In the genomic region with DNA sequence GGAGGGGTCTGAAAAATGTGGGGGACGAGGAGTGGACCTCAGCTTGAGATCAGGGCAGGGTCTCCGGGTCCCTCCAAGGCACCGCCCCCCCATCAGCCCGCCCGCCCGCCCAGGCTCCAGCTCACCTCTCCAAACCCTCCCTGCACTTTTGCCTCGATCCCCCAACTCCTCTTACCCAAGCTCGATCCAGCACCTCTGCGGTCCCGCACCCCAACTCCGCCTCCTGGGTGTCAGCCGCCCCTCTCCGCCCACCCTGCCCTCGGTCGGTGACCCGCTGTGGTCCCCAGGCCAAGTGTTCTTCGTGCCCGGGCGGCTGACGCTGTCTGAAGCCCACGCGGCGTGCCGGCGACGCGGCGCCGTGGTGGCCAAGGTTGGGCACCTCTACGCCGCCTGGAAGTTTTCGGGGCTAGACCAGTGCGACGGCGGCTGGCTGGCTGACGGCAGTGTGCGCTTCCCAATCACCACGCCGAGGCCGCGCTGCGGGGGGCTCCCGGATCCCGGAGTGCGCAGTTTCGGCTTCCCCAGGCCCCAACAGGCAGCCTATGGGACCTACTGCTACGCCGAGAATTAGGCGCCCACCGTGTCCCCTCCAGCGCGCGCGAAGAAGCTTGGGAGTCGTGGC, we compare ENCODE assay signal across 9 cellular contexts. TPM values are rescaled to one million over a fixed set of nuclear protein-coding genes. Genes with fewer than 3 reads are reported as not detected.
A peak's percentile ranks its signal among the peaks of the same experiment; 100 is the strongest.
DNase-seq lines count a peak whose midpoint lies in the region; ATAC-seq and TF ChIP-seq lines count a peak whose summit lies in the region.
"Had no signal": no experiment of that assay in that cellular context is flagged by ENCODE, and none has a peak within 500 bp of the region (broad histone marks: within the 10 kb centered on the region; RNA-seq: fewer than 3 reads in every experiment).

No MANE protein-coding gene starts in this region.

- no peaks in the 10 kb centered on the region for H3K9me3 Mint-ChIP-seq in activated T-cell treated with anti-CD3 and anti-CD28 coated beads, Interleukin-2, amount 50 U/mL, for 72 hours

- no peak overlapping the region for H3K27ac Mint-ChIP-seq in activated T-cell treated with anti-CD3 and anti-CD28 coated beads, Interleukin-2, amount 50 U/mL, for 72 hours

- H3K4me1 ChIP-seq in iPS DF 6.9 (ENCODE audit: control insufficient read depth, insufficient read depth, low read length) (peaks cover 7% of the 10 kb centered on the region), spleen (peaks cover 24 to 33% (median 28%) of the 10 kb centered on the region in 6 donors)

- peak; percentile 23 to 35 for ATAC-seq in activated T-cell treated with anti-CD3 and anti-CD28 coated beads, Interleukin-2, amount 50 U/mL, for 72 hours (replicated peaks in 1 of 2)
- no peak for ATAC-seq in GM19023 (IDR thresholded peaks at IDR 0.05; ENCODE audit: unreplicated experiment)

- H3K4me3 ChIP-seq in iPS DF 6.9 (ENCODE audit: low read length) (peak overlapping the region; percentile 38; the same call in 1 of the 2 replicates), spleen (peak overlapping the region; percentile 29 to 71 (median 38))

- no peaks in the 10 kb centered on the region for H3K36me3 Mint-ChIP-seq in activated T-cell treated with anti-CD3 and anti-CD28 coated beads, Interleukin-2, amount 50 U/mL, for 72 hours (ENCODE audit: insufficient read depth in 2 of 2)

- no peak for TF ChIP-seq CTCF in spleen (IDR thresholded peaks at IDR 0.05 in 8 of 11, conservative IDR thresholded peaks at IDR 0.05 in 3 of 11)

- DNase-seq in DMS 273 (lab: John Stamatoyannopoulos, UW; ENCODE audit: unreplicated experiment) (peak; percentile 59), DMS 273 treated with DMSO at 0.1 percent for 48 hours (lab: John Stamatoyannopoulos, UW) (no peak), iPS DF 6.9 (ENCODE audit: low read depth, low spot score) (no peak), spleen (no peak), RPMI8226 (no peak), activated gamma-delta T cell (lab: John Stamatoyannopoulos, UW) (no peak)
- peak in 1 of 2 donors; percentile 17 for DNase-seq in activated T-cell treated with anti-CD3 and anti-CD28 coated beads, Interleukin-2, amount 50 U/mL, for 72 hours

- H3K36me3 ChIP-seq in iPS DF 6.9 (ENCODE audit: control insufficient read depth, insufficient read depth, low read length), result no peaks in the 10 kb centered on the region
- no peaks in the 10 kb centered on the region for H3K36me3 ChIP-seq in spleen

- H3K9me3 ChIP-seq in iPS DF 6.9 (ENCODE audit: control insufficient read depth, insufficient read depth, low read length) (no peaks in the 10 kb centered on the region), spleen (no peaks in the 10 kb centered on the region)

- H3K4me3 Mint-ChIP-seq in activated T-cell treated with anti-CD3 and anti-CD28 coated beads, Interleukin-2, amount 50 U/mL, for 72 hours, result peak overlapping the region; percentile 70 to 77

- H3K27ac ChIP-seq in iPS DF 6.9 (ENCODE audit: low read length) (no peak overlapping the region), spleen (peak overlapping the region in 1 of 8 donors; percentile 46)

- no CpG with 5 or more reads among the region's 55 CpGs for WGBS in iPS DF 6.9 (ENCODE audit: insufficient coverage, insufficient read length)
- WGBS in spleen, 5 donors, result 2 to 4% (median 3%) methylated on average over 43 to 54 of the region's 55 CpGs; no CpG with 5 or more reads in 1 of the 5 donors

- no peak for TF ChIP-seq POLR2A in spleen (IDR thresholded peaks at IDR 0.05)

- H3K27me3 Mint-ChIP-seq in activated T-cell treated with anti-CD3 and anti-CD28 coated beads, Interleukin-2, amount 50 U/mL, for 72 hours (ENCODE audit: low read depth), result peaks cover 61% of the 10 kb centered on the region

- intact Hi-C loops in spleen (cut with DNase I; ENCODE audit: low total_unique reads), result no loop called here

- peaks cover 27% of the 10 kb centered on the region for H3K27me3 ChIP-seq in iPS DF 6.9 (ENCODE audit: control insufficient read depth, insufficient read depth, low read length)
- H3K27me3 ChIP-seq in spleen (replicated peaks in 1 of 7), result peaks cover 5 to 94% (median 44%) of the 10 kb centered on the region in 7 donors

- H3K4me1 Mint-ChIP-seq in activated T-cell treated with anti-CD3 and anti-CD28 coated beads, Interleukin-2, amount 50 U/mL, for 72 hours (ENCODE audit: low read depth), result peaks cover 8% of the 10 kb centered on the region

RNA-seq across cellular contexts. Expression of gene HAPLN2, which starts 5.7 kb away (rescaled TPM):
- total RNA-seq in activated T-cell treated with anti-CD3 and anti-CD28 coated beads, Interleukin-2, amount 50 U/mL, for 72 hours, result under 1 TPM; 0.22 to 1.00 TPM
- total RNA-seq in spleen, result 1 to 10 TPM in 1 of 7 donors, under 1 TPM in 2, not detected in 4; 0.20 to 1.1 (median 0.46) TPM
- polyA plus RNA-seq in spleen, result under 1 TPM; 0.22 to 0.80 (median 0.27) TPM
- total RNA-seq: LHCN-M2 had no signal

RNA-seq across cellular contexts. Expression of gene BCAN, which starts 17.0 kb away (rescaled TPM):
- under 1 TPM in 1 of 2 donors, not detected in 1; 0.10 TPM for total RNA-seq in activated T-cell treated with anti-CD3 and anti-CD28 coated beads, Interleukin-2, amount 50 U/mL, for 72 hours
- not detected for total RNA-seq in spleen
- under 1 TPM in 2 of 3 donors, not detected in 1; 0.10 to 0.11 TPM for polyA plus RNA-seq in spleen
- total RNA-seq: LHCN-M2 had no signal

RNA-seq across cellular contexts. Expression of gene GPATCH4, which starts 23.6 kb away (rescaled TPM):
- total RNA-seq in activated T-cell treated with anti-CD3 and anti-CD28 coated beads, Interleukin-2, amount 50 U/mL, for 72 hours, result 10 to 100 TPM; 25.6 to 31.6 TPM
- total RNA-seq in spleen, result 10 to 100 TPM; 14.9 to 49.6 (median 26.2) TPM
- polyA plus RNA-seq in spleen, result 10 to 100 TPM; 12.3 to 25.4 (median 13.8) TPM

RNA-seq across cellular contexts. Expression of gene NAXE, which starts 33.3 kb away (rescaled TPM):
- 10 to 100 TPM; 48.3 to 57.3 TPM for total RNA-seq in activated T-cell treated with anti-CD3 and anti-CD28 coated beads, Interleukin-2, amount 50 U/mL, for 72 hours
- 10 to 100 TPM; 34.7 to 50.5 (median 48.3) TPM for total RNA-seq in spleen
- polyA plus RNA-seq in spleen, result 10 to 100 TPM; 48.1 to 74.7 (median 54.8) TPM

RNA-seq across cellular contexts. Expression of gene TTC24, which starts 45.4 kb away (rescaled TPM):
- total RNA-seq in activated T-cell treated with anti-CD3 and anti-CD28 coated beads, Interleukin-2, amount 50 U/mL, for 72 hours, result 10 to 100 TPM; 14.7 to 17.4 TPM
- total RNA-seq in spleen, result 1 to 10 TPM; 2.3 to 6.4 (median 4.3) TPM
- polyA plus RNA-seq in spleen, result 1 to 10 TPM; 2.7 to 5.0 (median 2.8) TPM
- total RNA-seq: LHCN-M2 had no signal
